ENCODE assay signal across 8 cellular contexts in the genomic region with DNA sequence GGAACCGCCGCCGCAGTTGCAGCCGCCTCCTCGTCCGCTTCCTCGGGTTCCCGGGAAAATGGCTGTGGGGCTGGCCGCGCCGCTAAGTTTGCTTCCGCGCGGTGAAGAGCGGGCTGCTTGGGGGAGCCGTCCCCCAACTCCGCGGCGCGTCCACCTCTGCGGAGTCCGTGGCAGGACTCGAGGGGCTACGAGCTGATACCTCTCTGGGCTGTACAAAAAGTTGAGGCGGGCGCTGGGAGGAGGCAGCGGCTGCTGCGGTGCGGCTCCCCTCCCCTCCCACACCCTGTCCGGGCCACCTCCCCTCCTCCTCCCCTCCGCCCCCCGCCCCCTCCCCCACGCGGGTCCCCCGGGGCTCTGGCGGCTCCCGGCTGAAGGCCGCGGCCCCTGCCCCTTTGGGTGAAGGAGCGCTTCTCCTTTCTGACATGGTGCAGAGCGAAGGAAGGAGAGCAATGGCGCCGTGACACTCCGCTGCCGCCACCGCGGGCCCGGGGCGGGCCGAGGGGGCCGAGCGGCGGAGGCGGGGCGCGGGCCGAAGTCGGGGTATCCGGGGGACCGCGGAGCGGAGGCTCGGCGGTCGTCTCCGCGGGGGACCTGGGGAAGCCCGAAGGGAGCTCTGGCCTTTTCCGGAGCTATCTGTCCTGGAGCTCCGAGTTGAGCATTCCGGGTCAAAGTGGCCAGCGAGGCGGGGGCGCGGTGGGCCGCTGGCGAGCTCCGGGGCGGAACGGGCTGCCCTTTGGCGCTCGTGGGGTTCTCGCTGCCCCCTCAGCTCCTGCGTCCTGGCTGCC. TPM values are rescaled to one million over a fixed set of nuclear protein-coding genes. Genes with fewer than 3 reads are reported as not detected.
DNase-seq lines count a peak whose midpoint lies in the region; ATAC-seq and TF ChIP-seq lines count a peak whose summit lies in the region.

No MANE protein-coding gene starts in this region.

- no peaks in the 10 kb centered on the region for H3K9me2 ChIP-seq in Loucy (replicated peaks; ENCODE audit: low read depth, low read length)

- peak overlapping the region; percentile 72 for H3K4me2 ChIP-seq in Loucy (ENCODE audit: low read depth, low read length, poor library complexity, severe bottlenecking)

- H3K27ac ChIP-seq in muscle layer of colon (ENCODE audit: low read depth, low read length) (peak overlapping the region; percentile 88), subcutaneous abdominal adipose tissue (ENCODE audit: low read depth, low read length) (peak overlapping the region; percentile 92)

- H3K4me1 ChIP-seq in Loucy (ENCODE audit: insufficient read depth, low read length, poor library complexity, severe bottlenecking) (peaks cover 34% of the 10 kb centered on the region), muscle layer of colon (ENCODE audit: insufficient read depth, low read length) (peaks cover 34% of the 10 kb centered on the region), subcutaneous abdominal adipose tissue (ENCODE audit: control insufficient read depth in 5 of 5, insufficient read depth in 5 of 5, low read length in 5 of 5) (peaks cover 4 to 39% (median 34%) of the 10 kb centered on the region in 5 donors)

- H3K4me3 ChIP-seq in Loucy (ENCODE audit: low read length, poor library complexity, severe bottlenecking) (peak overlapping the region; percentile 90), muscle layer of colon (ENCODE audit: low read depth in 1 of 2, low read length in 2 of 2) (peak overlapping the region; percentile 90 to 93), subcutaneous abdominal adipose tissue (ENCODE audit: low read depth in 1 of 5, low read length in 5 of 5) (peak overlapping the region; percentile 87 to 99 (median 97))

- TF ChIP-seq POLR2A in GM18951 (IDR thresholded peaks at IDR 0.05; ENCODE audit: extremely low read depth, insufficient read depth, insufficient read length) = peak; percentile 27

- peaks cover 57% of the 10 kb centered on the region for H4K20me1 ChIP-seq in Loucy (ENCODE audit: insufficient read depth, low read length, poor library complexity, severe bottlenecking)

- H3F3A ChIP-seq in Loucy (ENCODE audit: low read depth) = no peaks in the 10 kb centered on the region

- H3K36me3 ChIP-seq in Loucy (ENCODE audit: insufficient read depth, low read length) (peaks cover 13% of the 10 kb centered on the region; the same call in 1 of the 2 replicates), muscle layer of colon (ENCODE audit: insufficient read depth, low read length) (peaks cover 28% of the 10 kb centered on the region), subcutaneous abdominal adipose tissue (ENCODE audit: control insufficient read depth in 5 of 5, insufficient read depth in 5 of 5, low read length in 5 of 5) (peaks cover 4 to 26% (median 18%) of the 10 kb centered on the region in 5 donors)

- peaks cover 83% of the 10 kb centered on the region for H3K79me2 ChIP-seq in Loucy (ENCODE audit: insufficient read depth, low read length)

- H3K9ac ChIP-seq in Loucy (ENCODE audit: low read depth, low read length, poor library complexity, severe bottlenecking) (peak overlapping the region; percentile 75), muscle layer of colon (ENCODE audit: low read length) (peak overlapping the region; percentile 71), subcutaneous abdominal adipose tissue (ENCODE audit: low read length in 5 of 5) (peak overlapping the region; percentile 82 to 98 (median 90))

- H3K27me3 ChIP-seq in Loucy (ENCODE audit: insufficient read depth, low read length, poor library complexity, severe bottlenecking) = no peaks in the 10 kb centered on the region
- no peaks in the 10 kb centered on the region for H3K27me3 ChIP-seq in muscle layer of colon (ENCODE audit: control insufficient read depth in 1 of 2, insufficient read depth in 2 of 2, low read length in 2 of 2)
- H3K27me3 ChIP-seq in subcutaneous abdominal adipose tissue (ENCODE audit: control insufficient read depth in 5 of 5, insufficient read depth in 4 of 5, low read length in 5 of 5) = peaks cover 0 to 2% (median 0%) of the 10 kb centered on the region in 5 donors

- DNase-seq in ACHN (peak; percentile 14), DMS153 treated with DMSO at 0.1 percent for 48 hours (lab: John Stamatoyannopoulos, UW; ENCODE audit: unreplicated experiment) (no peak)
- DNase-seq in activated T-cell treated with anti-CD3 and anti-CD28 coated beads, Interleukin-2, amount 50 U/mL, for 1 hour = peak; percentile 54

- ATAC-seq in esophagus mucosa = peak; percentile 31

- in situ Hi-C loops in ACHN (cut with HindIII; ENCODE audit: low pct_ligation_motif_present, low pct_unique_long_range_greater_than_20kb, low sequenced_read_pairs) (no loop called here), GM18951 (cut with MboI; ENCODE audit: low sequenced_read_pairs, unreplicated experiment) (no loop called here)

- no peak for TF ChIP-seq CTCF in Loucy (conservative IDR thresholded peaks at IDR 0.05; ENCODE audit: low read length)

- H3K9me3 ChIP-seq in Loucy (ENCODE audit: insufficient read depth, low read depth, low read length) = no peaks in the 10 kb centered on the region
- no peaks in the 10 kb centered on the region for H3K9me3 ChIP-seq in muscle layer of colon (ENCODE audit: low read length)
- no peaks in the 10 kb centered on the region for H3K9me3 ChIP-seq in subcutaneous abdominal adipose tissue (ENCODE audit: control insufficient read depth in 5 of 5, low read length in 5 of 5)

- H2AFZ ChIP-seq in Loucy (ENCODE audit: low read length) = peak overlapping the region; percentile 90

RNA-seq across cellular contexts. Expression of gene ARID4A, which starts 0.7 kb away (rescaled TPM):
- total RNA-seq in esophagus mucosa = 9.5 TPM

RNA-seq across cellular contexts. Expression of gene PSMA3, which starts 54.4 kb away (rescaled TPM):
- total RNA-seq in esophagus mucosa = 142 TPM
